In genomic region chr5:44565872-44566271, GRCh38 we compare ENCODE assay signal across 10 cellular contexts.
"Had no signal": no experiment of that assay in that cellular context is flagged by ENCODE, and none has a peak within 500 bp of the region (broad histone marks: within the 10 kb centered on the region; RNA-seq: fewer than 3 reads in every experiment).

No MANE protein-coding gene starts in this region.

- H3K4me1 ChIP-seq: esophagus squamous epithelium, right atrium auricular region, tibial artery had no signal

- H3K27me3 ChIP-seq: esophagus squamous epithelium, right atrium auricular region, tibial artery had no signal

- H3K9me3 ChIP-seq: esophagus squamous epithelium, right atrium auricular region, tibial artery had no signal

- H3K27me3 Mint-ChIP-seq: activated naive CD4-positive, alpha-beta T cell treated with anti-CD3 and anti-CD28 coated beads, Interleukin-2, amount 50 U/mL, for 24 hours; naive B cell had no signal

- H3K4me3 Mint-ChIP-seq: activated naive CD4-positive, alpha-beta T cell treated with anti-CD3 and anti-CD28 coated beads, Interleukin-2, amount 50 U/mL, for 24 hours; naive B cell; stimulated activated effector memory CD8-positive, alpha-beta T cell treated with anti-CD3 and anti-CD28 coated beads, Interleukin-12 subunit alpha, Interleukin-12 subunit beta, amount 100 ng/mL, for 72 hours had no signal

- H3K4me3 ChIP-seq: esophagus squamous epithelium, right atrium auricular region, tibial artery had no signal

- ATAC-seq: stimulated activated effector memory CD8-positive, alpha-beta T cell treated with anti-CD3 and anti-CD28 coated beads, Interleukin-12 subunit alpha, Interleukin-12 subunit beta, amount 100 ng/mL, for 72 hours had no signal

- H3K36me3 Mint-ChIP-seq: activated naive CD4-positive, alpha-beta T cell treated with anti-CD3 and anti-CD28 coated beads, Interleukin-2, amount 50 U/mL, for 24 hours; naive B cell; stimulated activated effector memory CD8-positive, alpha-beta T cell treated with anti-CD3 and anti-CD28 coated beads, Interleukin-12 subunit alpha, Interleukin-12 subunit beta, amount 100 ng/mL, for 72 hours had no signal

- H3K36me3 ChIP-seq: esophagus squamous epithelium, right atrium auricular region, tibial artery had no signal

- DNase-seq: activated CD4-positive, alpha-beta T cell treated with anti-CD3 and anti-CD28 coated beads, Interleukin-2, amount 50 U/mL, for 1 hour; activated CD4-positive, CD25-positive, alpha-beta regulatory T cell; anterior cingulate cortex; esophagus squamous epithelium; kidney glomerular epithelial cell; naive B cell; tibial artery had no signal

- H3K4me1 Mint-ChIP-seq: activated naive CD4-positive, alpha-beta T cell treated with anti-CD3 and anti-CD28 coated beads, Interleukin-2, amount 50 U/mL, for 24 hours; naive B cell; stimulated activated effector memory CD8-positive, alpha-beta T cell treated with anti-CD3 and anti-CD28 coated beads, Interleukin-12 subunit alpha, Interleukin-12 subunit beta, amount 100 ng/mL, for 72 hours had no signal

- H3K27ac ChIP-seq: esophagus squamous epithelium, right atrium auricular region, tibial artery had no signal

- H3K27ac Mint-ChIP-seq: activated naive CD4-positive, alpha-beta T cell treated with anti-CD3 and anti-CD28 coated beads, Interleukin-2, amount 50 U/mL, for 24 hours; naive B cell; stimulated activated effector memory CD8-positive, alpha-beta T cell treated with anti-CD3 and anti-CD28 coated beads, Interleukin-12 subunit alpha, Interleukin-12 subunit beta, amount 100 ng/mL, for 72 hours had no signal
